8 cellular contexts compared by ENCODE assay signal in the genomic region with DNA sequence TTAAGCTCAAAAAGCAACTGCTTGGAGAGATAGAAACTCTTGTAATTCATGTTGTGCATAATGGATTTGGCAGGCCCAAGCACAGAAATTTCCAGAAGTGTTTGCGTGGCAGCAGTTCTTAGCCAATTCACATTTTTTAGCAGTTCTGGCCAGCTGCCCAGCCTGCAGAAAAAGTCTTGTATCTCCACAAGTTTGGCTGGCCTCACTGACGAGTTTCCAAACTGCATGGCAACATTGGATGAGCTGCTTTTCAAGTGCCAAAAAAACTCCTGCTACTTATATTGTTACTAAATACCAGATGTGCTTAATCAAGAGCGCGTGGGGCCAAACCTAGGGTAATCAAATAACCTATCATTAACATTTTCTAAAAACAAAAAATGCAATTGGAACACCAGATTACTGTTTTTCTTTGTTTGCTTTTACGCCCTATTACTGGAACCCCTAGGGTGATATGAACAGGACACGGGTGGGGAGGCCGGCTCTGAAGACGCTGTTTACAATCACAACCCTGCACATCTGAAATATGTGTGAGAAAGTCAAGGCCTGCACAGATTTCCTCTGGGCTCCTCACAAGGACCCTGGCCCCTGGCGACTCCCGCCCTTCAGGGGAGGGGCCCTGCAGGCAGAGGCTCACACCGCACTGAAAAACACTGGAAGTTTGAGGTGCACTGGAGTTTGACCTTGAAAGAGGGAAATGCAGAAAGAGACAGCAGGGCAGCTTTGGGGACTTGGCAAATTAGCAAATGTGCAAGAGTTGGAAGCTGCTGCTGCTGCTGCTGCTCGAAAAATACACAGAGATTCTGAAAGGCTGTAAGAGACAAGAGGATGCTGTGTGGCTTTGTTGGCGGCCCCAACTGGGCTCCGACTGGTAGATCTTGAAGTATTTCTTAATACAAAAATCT.
DNase-seq lines count a peak whose midpoint lies in the region; ATAC-seq and TF ChIP-seq lines count a peak whose summit lies in the region.

No MANE protein-coding gene starts in this region.

- DNase-seq in NCI-H1092 treated with DMSO at 0.1 percent for 48 hours (lab: John Stamatoyannopoulos, UW) = peak; percentile 80
- DNase-seq in brain microvascular endothelial cell = peak; percentile 96
- DNase-seq in left kidney (ENCODE audit: low read depth, low spot score) = peak; percentile 83
- DNase-seq in substantia nigra (lab: John Stamatoyannopoulos, UW) = peak in 44 of 49 donors; percentile 17 to 96 (median 68)
- DNase-seq in SHP77 treated with DMSO at 0.1 percent for 48 hours (lab: John Stamatoyannopoulos, UW) = no peak
- no peak for DNase-seq in D341Med (ENCODE audit: low spot score)
- no peak for DNase-seq in COLO668 (lab: John Stamatoyannopoulos, UW; ENCODE audit: unreplicated experiment)

- no peak for TF ChIP-seq CTCF in brain microvascular endothelial cell (IDR thresholded peaks at IDR 0.05; ENCODE audit: low read depth, low read length, missing control alignments)

- ATAC-seq in GM21825 (IDR thresholded peaks at IDR 0.05; ENCODE audit: unreplicated experiment) = no peak

- H3K36me3 ChIP-seq in brain microvascular endothelial cell (replicated peaks) = no peaks in the 10 kb centered on the region

- in situ Hi-C loops in brain microvascular endothelial cell (cut with HindIII; ENCODE audit: low pct_ligation_motif_present, low sequenced_read_pairs) = no loop called here

- no peak overlapping the region for H3K4me3 ChIP-seq in brain microvascular endothelial cell (ENCODE audit: low read depth, low read length)

- H3K27me3 ChIP-seq in brain microvascular endothelial cell (replicated peaks) = no peaks in the 10 kb centered on the region

- H3K27ac ChIP-seq in brain microvascular endothelial cell = peak overlapping the region; percentile 91
- H3K27ac ChIP-seq in substantia nigra (ENCODE audit: low read depth, low read length, poor library complexity, severe bottlenecking) = peak overlapping the region; percentile 61

Comparison
In these comparisons a context has a peak if more than half of its experiments do, and no peak if none do; other contexts are left out.
1. DNase-seq: peak in NCI-H1092 treated with DMSO at 0.1 percent for 48 hours (single experiment), brain microvascular endothelial cell (single experiment), left kidney (single experiment) and substantia nigra (44 of 49); none in SHP77 treated with DMSO at 0.1 percent for 48 hours (single experiment), D341Med (single experiment) and COLO668 (single experiment).